27 cellular contexts compared by ENCODE assay signal in the genomic region with DNA sequence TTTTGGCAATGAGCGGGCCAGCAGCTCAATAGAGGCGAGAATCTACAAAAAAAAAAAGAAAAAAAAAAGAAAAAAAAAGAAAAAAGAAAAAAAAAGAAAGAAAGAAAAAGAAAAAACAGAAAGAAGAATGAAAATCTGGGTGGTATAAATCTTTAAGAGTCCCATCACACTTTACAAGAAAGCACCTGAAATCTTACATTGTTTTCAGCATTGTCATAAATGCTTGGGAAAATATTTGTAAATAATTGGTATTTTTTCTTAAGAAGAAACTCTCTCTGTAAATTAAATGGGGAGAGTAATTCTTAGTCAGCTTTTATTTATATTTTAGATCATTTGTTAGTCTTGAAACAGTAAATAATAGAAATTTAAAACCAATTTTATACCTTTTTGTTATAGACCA.
"Had no signal": no experiment of that assay in that cellular context is flagged by ENCODE, and none has a peak within 500 bp of the region (broad histone marks: within the 10 kb centered on the region; RNA-seq: fewer than 3 reads in every experiment).

No MANE protein-coding gene starts in this region.

- FAIRE-seq: keratinocyte, small intestine had no signal

- H3K27me3 ChIP-seq: left lung, ovary, spleen, suprapubic skin, tibial artery, upper lobe of right lung, uterus had no signal

- DNase-seq: hippocampal formation; left colon; left lung; lower lobe of right lung; mammary epithelial cell; mesendoderm; naive B cell; natural killer cell; nephron progenitor cell; ovary; posterior cingulate gyrus; retina; right cardiac atrium; small intestine; spleen; stimulated activated CD4-positive, alpha-beta T cell treated with anti-CD3 and anti-CD28 coated beads, Interleukin-4, amount 100 ng/mL, for 24 hours; stimulated activated naive CD4-positive, alpha-beta T cell; tibial artery; trophoblast cell; upper lobe of right lung; uterus had no signal

- H3K4me1 ChIP-seq: left lung, lower lobe of right lung, prostate gland, spleen, suprapubic skin, tibial artery, upper lobe of right lung, uterus had no signal

- H3K27ac ChIP-seq: left lung, lower lobe of right lung, ovary, prostate gland, spleen, suprapubic skin, thoracic aorta, tibial artery, upper lobe of right lung, uterus had no signal

- H3K4me3 ChIP-seq: left lung, lower lobe of right lung, ovary, prostate gland, spleen, suprapubic skin, thoracic aorta, tibial artery, upper lobe of right lung, uterus had no signal

- H3K36me3 ChIP-seq: ovary, prostate gland, uterus had no signal

- ATAC-seq: left colon; left lung; lower lobe of right lung; natural killer cell; right cardiac atrium; sciatic nerve; stimulated activated effector memory CD8-positive, alpha-beta T cell treated with anti-CD3 and anti-CD28 coated beads, Interleukin-12 subunit alpha, Interleukin-12 subunit beta, amount 100 ng/mL, for 72 hours; upper lobe of right lung had no signal

- H3K9me3 ChIP-seq: left lung, lower lobe of right lung, ovary, prostate gland, spleen, suprapubic skin, thoracic aorta, tibial artery, upper lobe of right lung, uterus had no signal
